ENCODE assay signal across 1 cellular context in the genomic region with DNA sequence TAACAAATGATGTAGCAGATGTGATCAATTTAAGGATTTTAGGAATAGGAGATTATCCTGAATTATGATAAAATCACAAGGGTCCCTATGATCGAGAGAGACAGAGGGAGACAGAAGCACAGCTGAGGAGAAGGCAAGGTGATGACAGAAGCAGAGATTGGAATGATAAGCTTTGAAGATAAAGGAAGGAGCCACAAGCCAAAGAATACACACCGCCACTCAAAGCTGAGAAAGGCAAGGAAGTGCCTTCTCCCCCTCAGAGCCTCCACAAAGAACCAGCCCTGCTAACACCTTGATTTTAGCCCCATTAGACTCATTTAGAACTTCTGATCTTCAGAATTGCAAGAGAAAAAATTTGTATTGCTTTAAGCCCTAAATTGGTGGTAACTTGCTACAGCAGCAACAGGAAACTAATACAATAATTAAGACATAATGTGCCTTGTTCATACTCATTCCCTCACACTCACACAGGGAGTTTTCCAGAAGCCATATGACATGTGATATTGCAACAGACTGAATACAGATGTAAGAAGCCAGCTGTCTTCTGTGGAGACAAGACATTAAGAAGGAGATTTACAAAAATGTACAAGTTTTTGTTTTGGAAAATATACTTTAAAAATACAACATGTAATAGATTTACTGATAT.
TF ChIP-seq lines count a peak whose summit lies in the region.

No MANE protein-coding gene starts in this region.

TF ChIP-seq in SK-N-SH, 30 proteins besides CTCF, POLR2A, EP300 and RAD21 (continued from another document):
- TF ChIP-seq, protein P1, sequence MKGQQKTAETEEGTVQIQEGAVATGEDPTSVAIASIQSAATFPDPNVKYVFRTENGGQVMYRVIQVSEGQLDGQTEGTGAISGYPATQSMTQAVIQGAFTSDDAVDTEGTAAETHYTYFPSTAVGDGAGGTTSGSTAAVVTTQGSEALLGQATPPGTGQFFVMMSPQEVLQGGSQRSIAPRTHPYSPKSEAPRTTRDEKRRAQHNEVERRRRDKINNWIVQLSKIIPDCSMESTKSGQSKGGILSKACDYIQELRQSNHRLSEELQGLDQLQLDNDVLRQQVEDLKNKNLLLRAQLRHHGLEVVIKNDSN (IDR thresholded peaks at IDR 0.05; ENCODE audit: borderline replicate concordance, low read depth) = no peak
- no peak for TF ChIP-seq NFIC (IDR thresholded peaks at IDR 0.05; ENCODE audit: borderline replicate concordance)
- no peak for TF ChIP-seq GABPA (IDR thresholded peaks at IDR 0.05; ENCODE audit: low read depth)
- TF ChIP-seq SIN3A (IDR thresholded peaks at IDR 0.05; ENCODE audit: borderline replicate concordance, low read depth, low read length) = no peak
